Comparison of ENCODE assay signal across 1 cellular context in the genomic region with DNA sequence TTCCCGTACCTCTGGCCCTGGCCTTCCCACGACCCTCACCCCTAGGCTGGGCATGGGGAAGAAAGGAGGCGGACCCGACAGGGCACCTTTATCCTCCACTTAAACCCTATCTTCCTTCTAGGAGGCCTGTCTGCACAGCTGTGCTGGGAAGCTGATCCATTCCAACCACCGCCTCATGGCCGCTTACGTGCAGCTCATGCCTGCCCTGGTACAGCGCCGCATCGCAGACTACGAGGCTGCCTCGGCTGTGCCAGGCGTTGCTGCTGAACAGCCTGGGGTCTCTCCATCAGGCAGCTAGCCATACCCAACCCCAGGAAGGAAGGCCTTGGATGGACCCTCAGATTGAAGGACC.
TF ChIP-seq lines count a peak whose summit lies in the region.

No MANE protein-coding gene starts in this region.

TF ChIP-seq in K562, 482 proteins besides CTCF, POLR2A, EP300 and RAD21:
- TF ChIP-seq FOXA3 (CRISPR knock-in tag; conservative IDR thresholded peaks at IDR 0.05 in 1 of 2, IDR thresholded peaks at IDR 0.05 in 1 of 2) (peak in 1 of 2 experiments; percentile 74; a peak in 1 of 4 replicates), KLF10 (CRISPR knock-in tag; IDR thresholded peaks at IDR 0.05) (0 out of 2 replicates have a peak, but pooled peaks have one; percentile 12), TOE1 (IDR thresholded peaks at IDR 0.05; ENCODE audit: borderline replicate concordance) (no peak), TOE1 (CRISPR knock-in tag; IDR thresholded peaks at IDR 0.05; ENCODE audit: borderline replicate concordance, low read depth) (0 out of 2 replicates have a peak, but pooled peaks have one; percentile 7), ZNF740 (CRISPR knock-in tag; IDR thresholded peaks at IDR 0.05) (no peak), ZNF740 (tag; IDR thresholded peaks at IDR 0.05) (0 out of 4 replicates have a peak, but pooled peaks of 1 of the 2 experiments have one; percentile 27), RBM14 (IDR thresholded peaks at IDR 0.05; ENCODE audit: borderline replicate concordance, insufficient read depth, low read depth, low read length) (no peak), KAT7 (CRISPR knock-in tag; IDR thresholded peaks at IDR 0.05; ENCODE audit: borderline replicate concordance) (peak; percentile 89; the same call in 1 of the 2 replicates), ZBTB40 (IDR thresholded peaks at IDR 0.05) (no peak), ZBTB40 (CRISPR knock-in tag; IDR thresholded peaks at IDR 0.05) (0 out of 2 replicates have a peak, but pooled peaks have one; percentile 32), PREB (CRISPR knock-in tag; IDR thresholded peaks at IDR 0.05) (peak; percentile 39; the same call in 1 of the 2 replicates), ARHGAP35 (IDR thresholded peaks at IDR 0.05; ENCODE audit: partially characterized antibody) (no peak), CHD1 (IDR thresholded peaks at IDR 0.05; ENCODE audit: low read length) (peak; percentile 41), THRAP3 (IDR thresholded peaks at IDR 0.05; ENCODE audit: borderline replicate concordance) (0 out of 2 replicates have a peak, but pooled peaks have one; percentile 45), ZNF57 (CRISPR knock-in tag; IDR thresholded peaks at IDR 0.05) (no peak)
- TF ChIP-seq, protein P1, sequence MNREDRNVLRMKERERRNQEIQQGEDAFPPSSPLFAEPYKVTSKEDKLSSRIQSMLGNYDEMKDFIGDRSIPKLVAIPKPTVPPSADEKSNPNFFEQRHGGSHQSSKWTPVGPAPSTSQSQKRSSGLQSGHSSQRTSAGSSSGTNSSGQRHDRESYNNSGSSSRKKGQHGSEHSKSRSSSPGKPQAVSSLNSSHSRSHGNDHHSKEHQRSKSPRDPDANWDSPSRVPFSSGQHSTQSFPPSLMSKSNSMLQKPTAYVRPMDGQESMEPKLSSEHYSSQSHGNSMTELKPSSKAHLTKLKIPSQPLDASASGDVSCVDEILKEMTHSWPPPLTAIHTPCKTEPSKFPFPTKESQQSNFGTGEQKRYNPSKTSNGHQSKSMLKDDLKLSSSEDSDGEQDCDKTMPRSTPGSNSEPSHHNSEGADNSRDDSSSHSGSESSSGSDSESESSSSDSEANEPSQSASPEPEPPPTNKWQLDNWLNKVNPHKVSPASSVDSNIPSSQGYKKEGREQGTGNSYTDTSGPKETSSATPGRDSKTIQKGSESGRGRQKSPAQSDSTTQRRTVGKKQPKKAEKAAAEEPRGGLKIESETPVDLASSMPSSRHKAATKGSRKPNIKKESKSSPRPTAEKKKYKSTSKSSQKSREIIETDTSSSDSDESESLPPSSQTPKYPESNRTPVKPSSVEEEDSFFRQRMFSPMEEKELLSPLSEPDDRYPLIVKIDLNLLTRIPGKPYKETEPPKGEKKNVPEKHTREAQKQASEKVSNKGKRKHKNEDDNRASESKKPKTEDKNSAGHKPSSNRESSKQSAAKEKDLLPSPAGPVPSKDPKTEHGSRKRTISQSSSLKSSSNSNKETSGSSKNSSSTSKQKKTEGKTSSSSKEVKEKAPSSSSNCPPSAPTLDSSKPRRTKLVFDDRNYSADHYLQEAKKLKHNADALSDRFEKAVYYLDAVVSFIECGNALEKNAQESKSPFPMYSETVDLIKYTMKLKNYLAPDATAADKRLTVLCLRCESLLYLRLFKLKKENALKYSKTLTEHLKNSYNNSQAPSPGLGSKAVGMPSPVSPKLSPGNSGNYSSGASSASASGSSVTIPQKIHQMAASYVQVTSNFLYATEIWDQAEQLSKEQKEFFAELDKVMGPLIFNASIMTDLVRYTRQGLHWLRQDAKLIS (CRISPR knock-in tag; IDR thresholded peaks at IDR 0.05), result peak; percentile 81; the same call in 1 of the 2 replicates
- TF ChIP-seq, protein P2, sequence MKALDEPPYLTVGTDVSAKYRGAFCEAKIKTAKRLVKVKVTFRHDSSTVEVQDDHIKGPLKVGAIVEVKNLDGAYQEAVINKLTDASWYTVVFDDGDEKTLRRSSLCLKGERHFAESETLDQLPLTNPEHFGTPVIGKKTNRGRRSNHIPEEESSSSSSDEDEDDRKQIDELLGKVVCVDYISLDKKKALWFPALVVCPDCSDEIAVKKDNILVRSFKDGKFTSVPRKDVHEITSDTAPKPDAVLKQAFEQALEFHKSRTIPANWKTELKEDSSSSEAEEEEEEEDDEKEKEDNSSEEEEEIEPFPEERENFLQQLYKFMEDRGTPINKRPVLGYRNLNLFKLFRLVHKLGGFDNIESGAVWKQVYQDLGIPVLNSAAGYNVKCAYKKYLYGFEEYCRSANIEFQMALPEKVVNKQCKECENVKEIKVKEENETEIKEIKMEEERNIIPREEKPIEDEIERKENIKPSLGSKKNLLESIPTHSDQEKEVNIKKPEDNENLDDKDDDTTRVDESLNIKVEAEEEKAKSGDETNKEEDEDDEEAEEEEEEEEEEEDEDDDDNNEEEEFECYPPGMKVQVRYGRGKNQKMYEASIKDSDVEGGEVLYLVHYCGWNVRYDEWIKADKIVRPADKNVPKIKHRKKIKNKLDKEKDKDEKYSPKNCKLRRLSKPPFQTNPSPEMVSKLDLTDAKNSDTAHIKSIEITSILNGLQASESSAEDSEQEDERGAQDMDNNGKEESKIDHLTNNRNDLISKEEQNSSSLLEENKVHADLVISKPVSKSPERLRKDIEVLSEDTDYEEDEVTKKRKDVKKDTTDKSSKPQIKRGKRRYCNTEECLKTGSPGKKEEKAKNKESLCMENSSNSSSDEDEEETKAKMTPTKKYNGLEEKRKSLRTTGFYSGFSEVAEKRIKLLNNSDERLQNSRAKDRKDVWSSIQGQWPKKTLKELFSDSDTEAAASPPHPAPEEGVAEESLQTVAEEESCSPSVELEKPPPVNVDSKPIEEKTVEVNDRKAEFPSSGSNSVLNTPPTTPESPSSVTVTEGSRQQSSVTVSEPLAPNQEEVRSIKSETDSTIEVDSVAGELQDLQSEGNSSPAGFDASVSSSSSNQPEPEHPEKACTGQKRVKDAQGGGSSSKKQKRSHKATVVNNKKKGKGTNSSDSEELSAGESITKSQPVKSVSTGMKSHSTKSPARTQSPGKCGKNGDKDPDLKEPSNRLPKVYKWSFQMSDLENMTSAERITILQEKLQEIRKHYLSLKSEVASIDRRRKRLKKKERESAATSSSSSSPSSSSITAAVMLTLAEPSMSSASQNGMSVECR (CRISPR knock-in tag; IDR thresholded peaks at IDR 0.05), result 0 out of 2 replicates have a peak, but pooled peaks have one; percentile 39
- TF ChIP-seq, protein P3, sequence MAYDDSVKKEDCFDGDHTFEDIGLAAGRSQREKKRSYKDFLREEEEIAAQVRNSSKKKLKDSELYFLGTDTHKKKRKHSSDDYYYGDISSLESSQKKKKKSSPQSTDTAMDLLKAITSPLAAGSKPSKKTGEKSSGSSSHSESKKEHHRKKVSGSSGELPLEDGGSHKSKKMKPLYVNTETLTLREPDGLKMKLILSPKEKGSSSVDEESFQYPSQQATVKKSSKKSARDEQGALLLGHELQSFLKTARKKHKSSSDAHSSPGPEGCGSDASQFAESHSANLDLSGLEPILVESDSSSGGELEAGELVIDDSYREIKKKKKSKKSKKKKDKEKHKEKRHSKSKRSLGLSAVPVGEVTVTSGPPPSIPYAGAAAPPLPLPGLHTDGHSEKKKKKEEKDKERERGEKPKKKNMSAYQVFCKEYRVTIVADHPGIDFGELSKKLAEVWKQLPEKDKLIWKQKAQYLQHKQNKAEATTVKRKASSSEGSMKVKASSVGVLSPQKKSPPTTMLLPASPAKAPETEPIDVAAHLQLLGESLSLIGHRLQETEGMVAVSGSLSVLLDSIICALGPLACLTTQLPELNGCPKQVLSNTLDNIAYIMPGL (CRISPR knock-in tag; IDR thresholded peaks at IDR 0.05), result peak; percentile 3; the same call in 1 of the 2 replicates
